In genomic region chr9:12351293-12351852, GRCh38 we compare ENCODE assay signal across 15 cellular contexts.
"Had no signal": no experiment of that assay in that cellular context is flagged by ENCODE, and none has a peak within 500 bp of the region (broad histone marks: within the 10 kb centered on the region; RNA-seq: fewer than 3 reads in every experiment).

No MANE protein-coding gene starts in this region.

- DNase-seq: erythroblast; foreskin keratinocyte; kidney; left cardiac atrium; mesendoderm; naive B cell; posterior cingulate gyrus; sigmoid colon; stimulated activated CD4-positive, alpha-beta T cell treated with anti-CD3 and anti-CD28 coated beads, Interleukin-2, amount 100 ng/mL, for 24 hours; stimulated activated naive CD4-positive, alpha-beta T cell; stomach; substantia nigra; trophoblast cell had no signal

- H3K4me1 ChIP-seq: foreskin keratinocyte, sigmoid colon, stomach had no signal

- H3K27me3 ChIP-seq: foreskin keratinocyte, sigmoid colon, stomach had no signal

- H3K4me3 ChIP-seq: sigmoid colon, skin epidermis, stomach, thoracic aorta had no signal

- H3K9me3 ChIP-seq: sigmoid colon, stomach, thoracic aorta had no signal

- H3K36me3 ChIP-seq: sigmoid colon, stomach, thoracic aorta had no signal
